Comparison of ENCODE assay signal across 8 cellular contexts in genomic region chr1:22143586-22144033, GRCh38. TPM values are rescaled to one million over a fixed set of nuclear protein-coding genes. Genes with fewer than 3 reads are reported as not detected.
DNase-seq lines count a peak whose midpoint lies in the region; ATAC-seq lines count a peak whose summit lies in the region.

No MANE protein-coding gene starts in this region.

- DNase-seq in stimulated activated naive CD8-positive, alpha-beta T cell treated with anti-CD3 and anti-CD28 coated beads, Interleukin-15, Interleukin-2, amounts not matched to agents 100 U/mL and 50 U/mL, for 24 hours, result no peak
- DNase-seq in myocyte (ENCODE audit: low read depth) (peak; percentile 52), mucosa of gallbladder (ENCODE audit: low spot score) (no peak), NCI-H187 (lab: John Stamatoyannopoulos, UW) (no peak), inferior parietal cortex (ENCODE audit: extremely low spot score) (no peak)
- no peak for DNase-seq in activated effector memory CD4-positive, alpha-beta T cell treated with Interleukin-2 at 50 U/mL for 16 hours

- intact Hi-C loops in dendritic cell treated with granulocyte-macrophage colony-stimulating factor and Interleukin-4, amounts not matched to agents 40 ng/mL and 50 ng/mL, for 4 days (cut with micrococcal nuclease), result no loop called here

- no peaks in the 10 kb centered on the region for H3K9me3 Mint-ChIP-seq in stimulated activated naive CD8-positive, alpha-beta T cell treated with anti-CD3 and anti-CD28 coated beads, Interleukin-15, Interleukin-2, amounts not matched to agents 100 ng/mL and 50 ng/mL, for 24 hours
- no peaks in the 10 kb centered on the region for H3K9me3 Mint-ChIP-seq in dendritic cell treated with granulocyte-macrophage colony-stimulating factor and Interleukin-4, amounts not matched to agents 40 ng/mL and 50 ng/mL, for 4 days

- peaks cover 61% of the 10 kb centered on the region for H3K27me3 Mint-ChIP-seq in stimulated activated naive CD8-positive, alpha-beta T cell treated with anti-CD3 and anti-CD28 coated beads, Interleukin-15, Interleukin-2, amounts not matched to agents 100 ng/mL and 50 ng/mL, for 24 hours
- H3K27me3 Mint-ChIP-seq in dendritic cell treated with granulocyte-macrophage colony-stimulating factor and Interleukin-4, amounts not matched to agents 40 ng/mL and 50 ng/mL, for 4 days, result peaks cover 79% of the 10 kb centered on the region

- no peak for ATAC-seq in stimulated activated naive CD8-positive, alpha-beta T cell treated with anti-CD3 and anti-CD28 coated beads, Interleukin-15, Interleukin-2, amounts not matched to agents 100 U/mL and 50 U/mL, for 24 hours

- peak overlapping the region; percentile 47 for H3K4me3 Mint-ChIP-seq in stimulated activated naive CD8-positive, alpha-beta T cell treated with anti-CD3 and anti-CD28 coated beads, Interleukin-15, Interleukin-2, amounts not matched to agents 100 ng/mL and 50 ng/mL, for 24 hours
- peak overlapping the region; percentile 55 for H3K4me3 Mint-ChIP-seq in dendritic cell treated with granulocyte-macrophage colony-stimulating factor and Interleukin-4, amounts not matched to agents 40 ng/mL and 50 ng/mL, for 4 days

- peaks cover 4% of the 10 kb centered on the region for H3K4me1 Mint-ChIP-seq in stimulated activated naive CD8-positive, alpha-beta T cell treated with anti-CD3 and anti-CD28 coated beads, Interleukin-15, Interleukin-2, amounts not matched to agents 100 ng/mL and 50 ng/mL, for 24 hours (ENCODE audit: low read depth)
- peaks cover 5% of the 10 kb centered on the region for H3K4me1 Mint-ChIP-seq in dendritic cell treated with granulocyte-macrophage colony-stimulating factor and Interleukin-4, amounts not matched to agents 40 ng/mL and 50 ng/mL, for 4 days (ENCODE audit: low read depth)

- no peak overlapping the region for H3K27ac Mint-ChIP-seq in stimulated activated naive CD8-positive, alpha-beta T cell treated with anti-CD3 and anti-CD28 coated beads, Interleukin-15, Interleukin-2, amounts not matched to agents 100 ng/mL and 50 ng/mL, for 24 hours
- no peak overlapping the region for H3K27ac Mint-ChIP-seq in dendritic cell treated with granulocyte-macrophage colony-stimulating factor and Interleukin-4, amounts not matched to agents 40 ng/mL and 50 ng/mL, for 4 days

- H3K36me3 Mint-ChIP-seq in stimulated activated naive CD8-positive, alpha-beta T cell treated with anti-CD3 and anti-CD28 coated beads, Interleukin-15, Interleukin-2, amounts not matched to agents 100 ng/mL and 50 ng/mL, for 24 hours (ENCODE audit: low read depth), result no peaks in the 10 kb centered on the region
- H3K36me3 Mint-ChIP-seq in dendritic cell treated with granulocyte-macrophage colony-stimulating factor and Interleukin-4, amounts not matched to agents 40 ng/mL and 50 ng/mL, for 4 days (ENCODE audit: low read depth), result no peaks in the 10 kb centered on the region

RNA-seq across cellular contexts. Expression of gene WNT4, which starts 0.7 kb away (rescaled TPM):
- total RNA-seq in myocyte (2.8 and 6.7 TPM in 2 replicates), mucosa of gallbladder (11.5 TPM)
- polyA plus RNA-seq in myocyte (2012), result 1.0 TPM
